Comparison of ENCODE assay signal across 24 cellular contexts in genomic region chr3:172777901-172778300, GRCh38.
"Had no signal": no experiment of that assay in that cellular context is flagged by ENCODE, and none has a peak within 500 bp of the region (broad histone marks: within the 10 kb centered on the region; RNA-seq: fewer than 3 reads in every experiment).

No MANE protein-coding gene starts in this region.

- H3K9me3 ChIP-seq: esophagus squamous epithelium, gastroesophageal sphincter, right atrium auricular region, tibial artery had no signal

- H3K4me3 ChIP-seq: cardiac muscle cell, esophagus squamous epithelium, gastroesophageal sphincter, right atrium auricular region, tibial artery had no signal

- H3K4me1 ChIP-seq: esophagus squamous epithelium, gastroesophageal sphincter, right atrium auricular region, tibial artery had no signal

- H3K27me3 ChIP-seq: cardiac muscle cell, esophagus squamous epithelium, gastroesophageal sphincter, right atrium auricular region, tibial artery had no signal

- H3K4me3 Mint-ChIP-seq: activated naive CD8-positive, alpha-beta T cell treated with anti-CD3 and anti-CD28 coated beads, Interleukin-2, amount 10 ng/mL, durations not matched to agents 7 days and 5 days; activated T-cell treated with anti-CD3 and anti-CD28 coated beads, Interleukin-2, amount 50 U/mL, for 24 hours; endodermal cell; naive B cell; neural crest cell; stimulated activated naive CD8-positive, alpha-beta T cell treated with anti-CD3 and anti-CD28 coated beads, Interleukin-15, Interleukin-2, amounts not matched to agents 100 ng/mL and 50 ng/mL, for 24 hours; WTC11 had no signal

- H3K27ac Mint-ChIP-seq: activated naive CD8-positive, alpha-beta T cell treated with anti-CD3 and anti-CD28 coated beads, Interleukin-2, amount 10 ng/mL, durations not matched to agents 7 days and 5 days; activated T-cell treated with anti-CD3 and anti-CD28 coated beads, Interleukin-2, amount 50 U/mL, for 24 hours; activated T-helper 2 cell treated with anti-CD3 and anti-CD28 coated beads, Interferon-gamma antibody, Interleukin-2, Interleukin-4, amounts not matched to agents 10 μg/mL and 5 μg/mL and 100 μg/mL, durations not matched to agents 14 hours and 24 hours and 36 hours; endodermal cell; progenitor cell of endocrine pancreas; stimulated activated naive CD8-positive, alpha-beta T cell treated with anti-CD3 and anti-CD28 coated beads, Interleukin-15, Interleukin-2, amounts not matched to agents 100 ng/mL and 50 ng/mL, for 24 hours; WTC11 had no signal

- H3K27ac ChIP-seq: cardiac muscle cell, esophagus squamous epithelium, gastroesophageal sphincter, right atrium auricular region, tibial artery had no signal

- DNase-seq: activated CD4-positive, alpha-beta T cell treated with anti-CD3 and anti-CD28 coated beads, Interleukin-2, amount 50 U/mL, for 4 hours; activated CD8-positive, alpha-beta memory T cell treated with anti-CD3 and anti-CD28 coated beads for 24 hours; activated CD8-positive, alpha-beta memory T cell treated with anti-CD3 and anti-CD28 coated beads, Interleukin-2, amount 50 U/mL, for 4 hours; activated naive CD4-positive, alpha-beta T cell treated with Interleukin-2 at 50 U/mL for 16 hours; activated naive CD8-positive, alpha-beta T cell treated with anti-CD3 and anti-CD28 coated beads, Interleukin-2, amount 10 ng/mL, durations not matched to agents 7 days and 5 days; activated T-cell treated with anti-CD3 and anti-CD28 coated beads, Interleukin-2, amount 50 U/mL, for 24 hours; cortex of kidney; endodermal cell; esophagus squamous epithelium; head of caudate nucleus; left colon; mesendoderm; naive B cell; stimulated activated CD4-positive, alpha-beta T cell treated with anti-CD3 and anti-CD28 coated beads, Interleukin-4, amount 100 ng/mL, for 4 hours; T-helper 9 cell; tibial artery had no signal

- H3K27me3 Mint-ChIP-seq: activated naive CD8-positive, alpha-beta T cell treated with anti-CD3 and anti-CD28 coated beads, Interleukin-2, amount 10 ng/mL, durations not matched to agents 7 days and 5 days; activated T-cell treated with anti-CD3 and anti-CD28 coated beads, Interleukin-2, amount 50 U/mL, for 24 hours; naive B cell; progenitor cell of endocrine pancreas; stimulated activated naive CD8-positive, alpha-beta T cell treated with anti-CD3 and anti-CD28 coated beads, Interleukin-15, Interleukin-2, amounts not matched to agents 100 ng/mL and 50 ng/mL, for 24 hours had no signal

- H3K36me3 ChIP-seq: right atrium auricular region had no signal

- H3K9me3 Mint-ChIP-seq: activated naive CD8-positive, alpha-beta T cell treated with anti-CD3 and anti-CD28 coated beads, Interleukin-2, amount 10 ng/mL, durations not matched to agents 7 days and 5 days; activated T-cell treated with anti-CD3 and anti-CD28 coated beads, Interleukin-2, amount 50 U/mL, for 24 hours; activated T-helper 2 cell treated with anti-CD3 and anti-CD28 coated beads, Interferon-gamma antibody, Interleukin-2, Interleukin-4, amounts not matched to agents 10 μg/mL and 5 μg/mL and 100 μg/mL, durations not matched to agents 14 hours and 24 hours and 36 hours; endodermal cell; naive B cell; neural crest cell; stimulated activated naive CD8-positive, alpha-beta T cell treated with anti-CD3 and anti-CD28 coated beads, Interleukin-15, Interleukin-2, amounts not matched to agents 100 ng/mL and 50 ng/mL, for 24 hours; WTC11 had no signal

- ATAC-seq: gastroesophageal sphincter, left colon, WTC11 had no signal

- H3K4me1 Mint-ChIP-seq: endodermal cell, naive B cell, neural crest cell, WTC11 had no signal
